Comparison of ENCODE assay signal across 13 cellular contexts in genomic region chr2:110818767-110819481, GRCh38.
DNase-seq lines count a peak whose midpoint lies in the region; ATAC-seq and TF ChIP-seq lines count a peak whose summit lies in the region.
"Had no signal": no experiment of that assay in that cellular context is flagged by ENCODE, and none has a peak within 500 bp of the region (broad histone marks: within the 10 kb centered on the region; RNA-seq: fewer than 3 reads in every experiment).

No MANE protein-coding gene starts in this region.

- no peak for TF ChIP-seq POLR2A in HCT116 (IDR thresholded peaks at IDR 0.05; ENCODE audit: borderline replicate concordance, extremely low read depth, insufficient read depth, insufficient read length)

- no peak overlapping the region for H3K4ac ChIP-seq in mesendoderm (ENCODE audit: low read depth, low read length)

- H3K18ac ChIP-seq in mesendoderm (ENCODE audit: low read length) = no peak overlapping the region

- BruUV-seq in HCT116 (replicated peaks; lab: Mats Ljungman, UMichigan) = no TSS peak

- no peak overlapping the region for H2AFZ ChIP-seq in HCT116 (ENCODE audit: low read depth, low read length, poor library complexity, severe bottlenecking)

- no peak overlapping the region for H4K8ac ChIP-seq in mesendoderm (ENCODE audit: low read depth, low read length)

- H3K9me2 ChIP-seq in HCT116 (ENCODE audit: insufficient read depth) = no peaks in the 10 kb centered on the region

- H3K9me3 ChIP-seq in HCT116 (ENCODE audit: control insufficient read depth in 1 of 2, insufficient read depth in 1 of 2, low read depth in 1 of 2, low read length in 2 of 2) = no peaks in the 10 kb centered on the region

- ATAC-seq in HCT116 (peak; percentile 54; the same call in 1 of the 2 replicates), HG03521 (IDR thresholded peaks at IDR 0.05; ENCODE audit: unreplicated experiment) (no peak)
- ATAC-seq: heart right ventricle had no signal

- H3K27me3 ChIP-seq in HCT116 (ENCODE audit: insufficient read depth, low read length) (no peaks in the 10 kb centered on the region), mesendoderm (ENCODE audit: insufficient read depth, low read length, poor library complexity) (no peaks in the 10 kb centered on the region)

- H3K4me3 ChIP-seq in HCT116 (replicated peaks in 1 of 2; ENCODE audit: low read depth in 1 of 2, low read length in 2 of 2) (no peak overlapping the region), mesendoderm (ENCODE audit: low read length) (no peak overlapping the region)
- H3K4me3 ChIP-seq: heart right ventricle, smooth muscle cell had no signal

- H3K79me2 ChIP-seq in HCT116 (ENCODE audit: insufficient read depth, low read length) (no peaks in the 10 kb centered on the region), mesendoderm (ENCODE audit: control insufficient read depth, insufficient read depth, low read length) (no peaks in the 10 kb centered on the region)

- H2BK5ac ChIP-seq in mesendoderm (ENCODE audit: low read length) = no peak overlapping the region

- CTCF ChIA-PET in HCT116 (lab: Charles Lee) = no interaction called here

- H2AK5ac ChIP-seq in mesendoderm (ENCODE audit: low read length) = no peak overlapping the region

- H3K79me1 ChIP-seq in mesendoderm (ENCODE audit: low read length) = no peaks in the 10 kb centered on the region

- H3K9ac ChIP-seq in HCT116 (ENCODE audit: low read length) = no peak overlapping the region
- no peak overlapping the region for H3K9ac ChIP-seq in mesendoderm (ENCODE audit: low read length)

- DNase-seq in DMS 273 treated with DMSO at 0.1 percent for 48 hours (lab: John Stamatoyannopoulos, UW) (peak; percentile 16), HCT116 (ENCODE audit: low read depth, low spot score) (no peak), SKM-1 treated with dmso at 0.1 percent for 144 hours (lab: John Stamatoyannopoulos, UW; ENCODE audit: unreplicated experiment) (peak; percentile 50), mesendoderm (peak; percentile 38), NCI-H2081 treated with DMSO at 0.1 percent for 48 hours (lab: John Stamatoyannopoulos, UW) (no peak), NCI-H1417 (lab: John Stamatoyannopoulos, UW) (no peak)
- DNase-seq: activated naive CD4-positive, alpha-beta T cell; CD4-positive, CD25-positive, alpha-beta regulatory T cell; heart right ventricle; NCI-H226 had no signal

- H2BK120ac ChIP-seq in mesendoderm (ENCODE audit: low read depth, low read length) = no peak overlapping the region

- H3K27ac ChIP-seq in HCT116 (ENCODE audit: low read depth, low read length) (no peak overlapping the region), mesendoderm (ENCODE audit: low read depth, low read length) (no peak overlapping the region)
- H3K27ac ChIP-seq: epithelial cell of prostate, heart right ventricle had no signal

- 0 out of 6 replicates have a peak, but pooled peaks of 1 of the 3 experiments have one; percentile 21 for TF ChIP-seq CTCF in HCT116 (IDR thresholded peaks at IDR 0.05 in 2 of 3, conservative IDR thresholded peaks at IDR 0.05 in 1 of 3; ENCODE audit: borderline replicate concordance in 1 of 3, insufficient read depth in 1 of 3, low read depth in 2 of 3, low read length in 2 of 3)

- H4K20me1 ChIP-seq in HCT116 (ENCODE audit: insufficient read depth) = no peaks in the 10 kb centered on the region

- H4K5ac ChIP-seq in mesendoderm (ENCODE audit: low read length) = no peak overlapping the region

- POLR2A ChIA-PET in HCT116 (lab: Charles Lee) = no interaction called here

- H3K23ac ChIP-seq in mesendoderm (ENCODE audit: low read length) = no peak overlapping the region

- no peak for TF ChIP-seq RAD21 in HCT116 (IDR thresholded peaks at IDR 0.05; ENCODE audit: low read depth)

- RAD21 ChIA-PET in HCT116 (lab: Charles Lee; ENCODE audit: low non-redundant PET in 1 of 2, low total read pairs in 2 of 2, uncharacterized antibody in 2 of 2, unreplicated experiment in 2 of 2) = no interaction called here

- no peak overlapping the region for H3K56ac ChIP-seq in mesendoderm (ENCODE audit: low read length)

- no CpG with 5 or more reads among the region's 8 CpGs for WGBS in mesendoderm (ENCODE audit: extremely low coverage, insufficient coverage, low lambda C conversion rate)

- H3K36me3 ChIP-seq in HCT116 (ENCODE audit: control insufficient read depth in 1 of 2, insufficient read depth in 2 of 2, low read length in 2 of 2) = no peaks in the 10 kb centered on the region
- H3K36me3 ChIP-seq in mesendoderm (ENCODE audit: control insufficient read depth, insufficient read depth, low read length) = no peaks in the 10 kb centered on the region
- H3K36me3 ChIP-seq: heart right ventricle had no signal

- no peaks in the 10 kb centered on the region for H3K4me1 ChIP-seq in HCT116 (ENCODE audit: control insufficient read depth in 1 of 2, insufficient read depth in 2 of 2, low read length in 2 of 2)
- no peaks in the 10 kb centered on the region for H3K4me1 ChIP-seq in mesendoderm (ENCODE audit: control insufficient read depth, low read depth, low read length)
- H3K4me1 ChIP-seq: heart right ventricle had no signal

- intact Hi-C loops in HCT116 (cut with micrococcal nuclease) = loop anchor here (10.0 kb wide), 1 partner anchor 886 kb away; no protein-coding TSS in a partner anchor

- no peak overlapping the region for H2BK15ac ChIP-seq in mesendoderm (replicated peaks; ENCODE audit: low read depth)

- H3K4me2 ChIP-seq in HCT116 (ENCODE audit: low read length) (no peak overlapping the region), mesendoderm (ENCODE audit: low read length) (no peak overlapping the region)
- H3K4me2 ChIP-seq: smooth muscle cell had no signal

TF ChIP-seq in HCT116, 20 proteins besides CTCF, POLR2A, EP300 and RAD21:
- no peak for TF ChIP-seq SIN3A (IDR thresholded peaks at IDR 0.05; ENCODE audit: low read depth)
TF ChIP-seq in HCT116: peak in this region for 0.

Comparison
In these comparisons a context has a peak if more than half of its experiments do, and no peak if none do; other contexts are left out.
1. DNase-seq: peak in DMS 273 treated with DMSO at 0.1 percent for 48 hours (single experiment), SKM-1 treated with dmso at 0.1 percent for 144 hours (single experiment) and mesendoderm (single experiment); none in HCT116 (single experiment), NCI-H2081 treated with DMSO at 0.1 percent for 48 hours (single experiment) and NCI-H1417 (0 of 3).